ENCODE assay signal across 17 cellular contexts in the genomic region with DNA sequence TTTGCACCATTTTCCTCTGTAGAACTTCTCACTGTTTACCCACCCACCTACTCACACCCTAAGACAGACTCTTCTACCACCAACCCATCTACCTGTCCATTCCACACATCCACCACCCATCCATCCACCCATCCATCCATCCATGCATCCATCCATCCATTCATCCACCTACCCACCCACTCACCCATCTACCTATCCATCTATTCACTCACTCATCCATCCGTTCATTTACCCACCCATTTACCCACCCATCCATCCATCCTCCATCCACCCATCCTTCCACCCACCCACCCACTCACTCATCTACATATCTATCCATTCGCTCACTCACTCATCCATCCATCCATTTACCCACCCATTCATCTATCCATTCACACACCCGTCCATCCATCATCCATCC. TPM values are rescaled to one million over a fixed set of nuclear protein-coding genes. Genes with fewer than 3 reads are reported as not detected.
DNase-seq lines count a peak whose midpoint lies in the region; ATAC-seq, FAIRE-seq and TF ChIP-seq lines count a peak whose summit lies in the region.
"Had no signal": no experiment of that assay in that cellular context is flagged by ENCODE, and none has a peak within 500 bp of the region (broad histone marks: within the 10 kb centered on the region; RNA-seq: fewer than 3 reads in every experiment).

No MANE protein-coding gene starts in this region.

- no peak overlapping the region for H2BK12ac ChIP-seq in neuronal stem cell (ENCODE audit: low read length)

- no TSS peak for BruUV-seq in IMR-90 (replicated peaks; lab: Mats Ljungman, UMichigan)
- no TSS peak for BruUV-seq in HepG2 (replicated peaks; lab: Mats Ljungman, UMichigan)

- H3K4me3 ChIP-seq in IMR-90 (ENCODE audit: insufficient read depth, low read depth, low read length): no peak overlapping the region
- no peak overlapping the region for H3K4me3 ChIP-seq in neuronal stem cell (ENCODE audit: low read length in 2 of 2)
- no peak overlapping the region for H3K4me3 ChIP-seq in HepG2 (replicated peaks in 1 of 3; ENCODE audit: insufficient read depth in 1 of 3, low read depth in 2 of 3, low read length in 3 of 3)

- H2AK9ac ChIP-seq in IMR-90 (replicated peaks; ENCODE audit: low read depth, low read length, poor library complexity): no peak overlapping the region

- H2AK5ac ChIP-seq in IMR-90 (ENCODE audit: low read depth, low read length): no peak overlapping the region
- H2AK5ac ChIP-seq in neuronal stem cell (ENCODE audit: low read depth, low read length): no peak overlapping the region

- H3K9ac ChIP-seq in IMR-90 (ENCODE audit: low read depth, low read length): no peak overlapping the region
- no peak overlapping the region for H3K9ac ChIP-seq in neuronal stem cell (ENCODE audit: low read depth, low read length, poor library complexity)
- no peak overlapping the region for H3K9ac ChIP-seq in HepG2 (ENCODE audit: insufficient read depth, low read depth, low read length)

- no peak overlapping the region for H2AFZ ChIP-seq in IMR-90 (replicated peaks; ENCODE audit: low read length, poor library complexity)
- H2AFZ ChIP-seq in neuronal stem cell (ENCODE audit: low read length): no peak overlapping the region
- H2AFZ ChIP-seq in HepG2 (ENCODE audit: low read length): no peak overlapping the region

- H3K79me2 ChIP-seq in HepG2 (ENCODE audit: insufficient read depth, low read length): no peaks in the 10 kb centered on the region

- no peak overlapping the region for H3K4me3 Mint-ChIP-seq in activated T-helper 2 cell treated with anti-CD3 and anti-CD28 coated beads, Interferon-gamma antibody, Interleukin-2, Interleukin-4, amounts not matched to agents 10 μg/mL and 5 μg/mL and 100 μg/mL, durations not matched to agents 14 hours and 24 hours and 36 hours (ENCODE audit: low read depth)
- H3K4me3 Mint-ChIP-seq: CD4-positive, alpha-beta memory T cell had no signal

- DNase-seq in IMR-90 (no peak), neuronal stem cell (ENCODE audit: low spot score) (no peak), HepG2 (ENCODE audit: low spot score) (no peak)
- no peak for DNase-seq in activated T-helper 2 cell treated with anti-CD3 and anti-CD28 coated beads, Interferon-gamma antibody, Interleukin-2, Interleukin-4, amounts not matched to agents 10 μg/mL and 5 μg/mL and 100 μg/mL, durations not matched to agents 14 hours and 24 hours and 36 hours (ENCODE audit: low spot score)
- DNase-seq: C1 segment of cervical spinal cord; Calu3; CD4-positive, alpha-beta memory T cell; COR-L47; DND-41; GOT3; H7; HCEC 1CT had no signal

- POLR2A ChIA-PET in IMR-90 (lab: Charles Lee; ENCODE audit: unreplicated experiment) (no interaction called here), HepG2 (lab: Yijun Ruan, JAX) (no interaction called here)

- H3K56ac ChIP-seq in IMR-90 (ENCODE audit: extremely low read depth, insufficient read depth, low read length): no peak overlapping the region

- peaks cover 20% of the 10 kb centered on the region for H3K36me3 Mint-ChIP-seq in activated T-helper 2 cell treated with anti-CD3 and anti-CD28 coated beads, Interferon-gamma antibody, Interleukin-2, Interleukin-4, amounts not matched to agents 10 μg/mL and 5 μg/mL and 100 μg/mL, durations not matched to agents 14 hours and 24 hours and 36 hours (ENCODE audit: low read depth)

- in situ Hi-C loops in IMR-90 (cut with MboI; ENCODE audit: low sequenced_read_pairs) (no loop called here), HepG2 (cut with HindIII; ENCODE audit: extremely low pct_ligation_motif_present, low pct_unique_long_range_greater_than_20kb) (no loop called here)

- H3K4me1 ChIP-seq in IMR-90 (ENCODE audit: control insufficient read depth, insufficient read depth, low read length) (no peaks in the 10 kb centered on the region; the same call in 1 of the 2 replicates), neuronal stem cell (ENCODE audit: control insufficient read depth in 2 of 2, insufficient read depth in 1 of 2, low read depth in 1 of 2, low read length in 2 of 2) (no peaks in the 10 kb centered on the region), HepG2 (ENCODE audit: insufficient read depth, low read length) (no peaks in the 10 kb centered on the region)

- H3K79me1 ChIP-seq in IMR-90 (ENCODE audit: low read depth in 1 of 2, low read length in 2 of 2) (peaks cover 0 to 9% of the 10 kb centered on the region in 2 experiments; a peak in 2 of 4 replicates), neuronal stem cell (ENCODE audit: low read depth, low read length) (peaks cover 3% of the 10 kb centered on the region)

- ATAC-seq in IMR-90 (ENCODE audit: low read depth) (no peak), HepG2 (no peak)

- H3K4ac ChIP-seq in IMR-90 (ENCODE audit: low read depth, low read length) (no peak overlapping the region), neuronal stem cell (ENCODE audit: low read length) (no peak overlapping the region)

- H3K27me3 ChIP-seq in IMR-90 (ENCODE audit: control insufficient read depth, insufficient read depth, low read length) (no peaks in the 10 kb centered on the region), neuronal stem cell (ENCODE audit: control insufficient read depth in 3 of 3, insufficient read depth in 3 of 3, low read depth in 1 of 3, low read length in 3 of 3) (no peaks in the 10 kb centered on the region), HepG2 (ENCODE audit: control insufficient read depth in 1 of 2, insufficient read depth in 2 of 2, low read length in 2 of 2) (no peaks in the 10 kb centered on the region)

- no peak overlapping the region for H2BK120ac ChIP-seq in IMR-90 (ENCODE audit: low read depth, low read length)
- peak overlapping the region; percentile 44 for H2BK120ac ChIP-seq in neuronal stem cell (ENCODE audit: low read depth, low read length)

- H3K4me1 Mint-ChIP-seq in activated T-helper 2 cell treated with anti-CD3 and anti-CD28 coated beads, Interferon-gamma antibody, Interleukin-2, Interleukin-4, amounts not matched to agents 10 μg/mL and 5 μg/mL and 100 μg/mL, durations not matched to agents 14 hours and 24 hours and 36 hours (ENCODE audit: low read depth): no peaks in the 10 kb centered on the region

- H2BK15ac ChIP-seq in IMR-90 (ENCODE audit: low read depth, low read length) (no peak overlapping the region), neuronal stem cell (ENCODE audit: low read length) (no peak overlapping the region)

- H3K27ac ChIP-seq in IMR-90 (ENCODE audit: insufficient read depth, low read length): no peak overlapping the region
- H3K27ac ChIP-seq in neuronal stem cell (replicated peaks; ENCODE audit: low read length): no peak overlapping the region
- H3K27ac ChIP-seq in HepG2 (ENCODE audit: extremely low read length, insufficient read depth, low read length): no peak overlapping the region

- H3K4me2 ChIP-seq in IMR-90 (ENCODE audit: low read depth, low read length) (no peak overlapping the region), neuronal stem cell (ENCODE audit: insufficient read depth, low read length, poor library complexity, severe bottlenecking) (no peak overlapping the region), HepG2 (ENCODE audit: low read depth, low read length) (no peak overlapping the region)

- intact Hi-C loops in IMR-90 (cut with micrococcal nuclease): no loop called here
- intact Hi-C loops in activated T-helper 2 cell treated with anti-CD3 and anti-CD28 coated beads, Interferon-gamma antibody, Interleukin-2, Interleukin-4, amounts not matched to agents 10 μg/mL and 5 μg/mL and 100 μg/mL, durations not matched to agents 14 hours and 24 hours and 36 hours (cut with micrococcal nuclease): no loop called here
- intact Hi-C loops in HepG2 (cut with micrococcal nuclease; ENCODE audit: unreplicated experiment): no loop called here

- H3K9me3 ChIP-seq in IMR-90 (ENCODE audit: control insufficient read depth, insufficient read depth, low read length): no peaks in the 10 kb centered on the region
- H3K9me3 ChIP-seq in neuronal stem cell (replicated peaks in 1 of 2; ENCODE audit: control insufficient read depth in 2 of 2, insufficient read depth in 1 of 2, low read depth in 1 of 2, low read length in 2 of 2): peaks cover 0 to 2% of the 10 kb centered on the region in 2 donors
- no peaks in the 10 kb centered on the region for H3K9me3 ChIP-seq in HepG2 (ENCODE audit: low read length)

- H4K20me1 ChIP-seq in IMR-90 (ENCODE audit: insufficient read depth, low read length) (peaks cover 2% of the 10 kb centered on the region; the same call in 1 of the 2 replicates), HepG2 (ENCODE audit: insufficient read depth, low read length) (no peaks in the 10 kb centered on the region)

- H3K18ac ChIP-seq in IMR-90 (ENCODE audit: low read depth, low read length) (no peak overlapping the region), neuronal stem cell (ENCODE audit: low read length) (no peak overlapping the region)

- TF ChIP-seq RAD21 in IMR-90 (IDR thresholded peaks at IDR 0.05; ENCODE audit: low read length) (no peak), HepG2 (CRISPR knock-in tag; IDR thresholded peaks at IDR 0.05) (no peak)

- no peak overlapping the region for H3K27ac Mint-ChIP-seq in activated T-helper 2 cell treated with anti-CD3 and anti-CD28 coated beads, Interferon-gamma antibody, Interleukin-2, Interleukin-4, amounts not matched to agents 10 μg/mL and 5 μg/mL and 100 μg/mL, durations not matched to agents 14 hours and 24 hours and 36 hours
- H3K27ac Mint-ChIP-seq: CD4-positive, alpha-beta memory T cell had no signal

- no peak for FAIRE-seq in HepG2 (lab: Jason Lieb, UNC)
- FAIRE-seq: G401.6, GM12892 had no signal

- H3K36me3 ChIP-seq in IMR-90 (ENCODE audit: control insufficient read depth, insufficient read depth, low read length) (peaks cover 23% of the 10 kb centered on the region), neuronal stem cell (replicated peaks in 1 of 2; ENCODE audit: control insufficient read depth in 2 of 2, insufficient read depth in 2 of 2, low read length in 2 of 2) (peaks cover 11 to 57% of the 10 kb centered on the region in 2 donors), HepG2 (replicated peaks in 1 of 2; ENCODE audit: control insufficient read depth in 1 of 2, insufficient read depth in 2 of 2, low read length in 2 of 2) (peaks cover 6 to 35% of the 10 kb centered on the region in 2 experiments; a peak in 3 of 5 replicates)

- 100% methylated on average over 1 to 2 of the region's 3 CpGs for WGBS in IMR-90 (ENCODE audit: extremely low coverage in 2 of 2, insufficient read length in 1 of 2), 2 experiments
- 100% methylated on average over 1 to 2 of the region's 3 CpGs for WGBS in neuronal stem cell (ENCODE audit: extremely low coverage in 2 of 2, insufficient read length in 2 of 2, insufficient replicate concordance in 1 of 2), 2 donors
- 95% methylated on average over 3 of the region's 3 CpGs for WGBS in HepG2 (ENCODE audit: low lambda C conversion rate)

- H4K91ac ChIP-seq in IMR-90 (ENCODE audit: insufficient read depth, low read depth, low read length): no peak overlapping the region
- no peak overlapping the region for H4K91ac ChIP-seq in neuronal stem cell (ENCODE audit: low read depth, low read length, poor library complexity)

- H4K5ac ChIP-seq in IMR-90 (ENCODE audit: low read depth, low read length): no peak overlapping the region

- H2BK5ac ChIP-seq in IMR-90 (ENCODE audit: low read depth, low read length, poor library complexity, severe bottlenecking) (peak overlapping the region; percentile 47), neuronal stem cell (ENCODE audit: low read length) (no peak overlapping the region)

- peaks cover 20% of the 10 kb centered on the region for H3K9me1 ChIP-seq in IMR-90 (ENCODE audit: insufficient read depth, low read length)

- no peaks in the 10 kb centered on the region for H3K9me3 Mint-ChIP-seq in activated T-helper 2 cell treated with anti-CD3 and anti-CD28 coated beads, Interferon-gamma antibody, Interleukin-2, Interleukin-4, amounts not matched to agents 10 μg/mL and 5 μg/mL and 100 μg/mL, durations not matched to agents 14 hours and 24 hours and 36 hours
- H3K9me3 Mint-ChIP-seq: CD4-positive, alpha-beta memory T cell had no signal

- dilution Hi-C loops in IMR-90 (cut with HindIII; ENCODE audit: low sequenced_read_pairs, unreplicated experiment): no loop called here

- TF ChIP-seq CTCF in IMR-90 (conservative IDR thresholded peaks at IDR 0.05; ENCODE audit: low read depth, low read length) (no peak), HepG2 (CRISPR knock-in tag; IDR thresholded peaks at IDR 0.05) (no peak)

- H3K23ac ChIP-seq in IMR-90 (ENCODE audit: low read depth, low read length) (no peak overlapping the region), neuronal stem cell (ENCODE audit: low read depth, low read length, poor library complexity) (no peak overlapping the region)

- no peak overlapping the region for H3K14ac ChIP-seq in IMR-90 (replicated peaks; ENCODE audit: low read depth, low read length)
- H3K14ac ChIP-seq in neuronal stem cell (ENCODE audit: low read length): no peak overlapping the region

- H3K27me3 Mint-ChIP-seq in activated T-helper 2 cell treated with anti-CD3 and anti-CD28 coated beads, Interferon-gamma antibody, Interleukin-2, Interleukin-4, amounts not matched to agents 10 μg/mL and 5 μg/mL and 100 μg/mL, durations not matched to agents 14 hours and 24 hours and 36 hours (ENCODE audit: low read depth): no peaks in the 10 kb centered on the region
- H3K27me3 Mint-ChIP-seq: CD4-positive, alpha-beta memory T cell had no signal

- TF ChIP-seq EP300 in HepG2 (IDR thresholded peaks at IDR 0.05; ENCODE audit: low read depth in 2 of 2, low read length in 2 of 2) (no peak), HepG2 (CRISPR knock-in tag; IDR thresholded peaks at IDR 0.05; ENCODE audit: borderline replicate concordance) (no peak)

- TF ChIP-seq POLR2A in IMR-90 (IDR thresholded peaks at IDR 0.05; ENCODE audit: low read depth, low read length) (no peak), HepG2 (IDR thresholded peaks at IDR 0.05; ENCODE audit: insufficient read depth in 1 of 2, low read depth in 2 of 2, low read length in 2 of 2) (no peak)

- CTCF ChIA-PET in IMR-90 (lab: Yijun Ruan, JAX) (no interaction called here), HepG2 (lab: Yijun Ruan, JAX; ENCODE audit: low intra/inter-chr PET ratio, low total read pairs) (no interaction called here)

- H4K8ac ChIP-seq in IMR-90 (ENCODE audit: low read depth in 2 of 2, low read length in 2 of 2) (no peak overlapping the region), neuronal stem cell (ENCODE audit: low read depth, low read length) (no peak overlapping the region)

- no peak overlapping the region for H2BK20ac ChIP-seq in IMR-90 (ENCODE audit: low read depth, low read length)

RNA-seq across cellular contexts. Expression of a gene that starts 15.1 kb away (rescaled TPM):
- 7.3 and 8.1 TPM in 2 replicates for total RNA-seq in IMR-90 (2012; rRNA removed)
- polyA plus RNA-seq in IMR-90 (2012; rRNA removed): 37.1 and 44.5 TPM in 2 replicates
- polyA plus RNA-seq in IMR-90 (2012; cell fraction: cytosol; rRNA removed): 29.3 and 37.5 TPM in 2 replicates
- polyA plus RNA-seq in IMR-90 (2012; cell fraction: nucleus; rRNA removed; ENCODE audit: low replicate concordance): 12.4 and 18.7 TPM in 2 replicates
- 23.8 TPM for polyA plus RNA-seq in neuronal stem cell (2013, experiment 1 of 2)
- polyA plus RNA-seq in neuronal stem cell (2013, experiment 2 of 2): 24.2 TPM
- 16.2 and 18.6 TPM in 2 replicates for total RNA-seq in activated T-helper 2 cell treated with anti-CD3 and anti-CD28 coated beads, Interferon-gamma antibody, Interleukin-2, Interleukin-4, amounts not matched to agents 10 μg/mL and 5 μg/mL and 100 μg/mL, durations not matched to agents 14 hours and 24 hours and 36 hours
- 5.5 and 8.5 TPM in 2 replicates for total RNA-seq in HepG2 (2016; rRNA removed; fragmentation: Illumina TruSeq; extraction: Trizol)
- 0.81 and 0.88 TPM in 2 replicates for total RNA-seq in HepG2 (2016; cell fraction: cytosol; rRNA removed; fragmentation: Illumina TruSeq; extraction: Trizol; ENCODE audit: low read depth)
- total RNA-seq in HepG2 (2016; cell fraction: insoluble cytoplasmic fraction; rRNA removed; fragmentation: Illumina TruSeq; extraction: Trizol): 7.0 and 7.8 TPM in 2 replicates
- 2.5 and 3.2 TPM in 2 replicates for total RNA-seq in HepG2 (2016; cell fraction: membrane; rRNA removed; fragmentation: Illumina TruSeq; extraction: Trizol)
- 15.0 and 17.9 TPM in 2 replicates for total RNA-seq in HepG2 (2016; cell fraction: nucleus; rRNA removed; fragmentation: Illumina TruSeq; extraction: Trizol)
- polyA plus RNA-seq in HepG2 (2011; rRNA removed): 6.7 and 9.2 TPM in 2 replicates
- polyA plus RNA-seq in HepG2 (2011; cell fraction: cytosol; rRNA removed): 8.0 and 9.7 TPM in 2 replicates
- polyA plus RNA-seq in HepG2 (2011; cell fraction: nucleus; rRNA removed): 11.1 and 13.1 TPM in 2 replicates
- 10.7 and 11.6 TPM in 2 replicates for polyA plus RNA-seq in HepG2 (2012)
- polyA plus RNA-seq in HepG2 (2016; cell fraction: cytosol; fragmentation: Illumina TruSeq; extraction: Trizol; ENCODE audit: low read depth): 1.7 and 1.8 TPM in 2 replicates
- polyA plus RNA-seq in HepG2 (2016; cell fraction: insoluble cytoplasmic fraction; fragmentation: Illumina TruSeq; extraction: Trizol; ENCODE audit: low read depth): 7.6 and 10.5 TPM in 2 replicates
- 2.6 and 3.9 TPM in 2 replicates for polyA plus RNA-seq in HepG2 (2016; cell fraction: membrane; fragmentation: Illumina TruSeq; extraction: Trizol; ENCODE audit: low read depth)
- 33.1 and 37.0 TPM in 2 replicates for polyA plus RNA-seq in HepG2 (2016; cell fraction: nucleus; fragmentation: Illumina TruSeq; extraction: Trizol; ENCODE audit: insufficient read depth, low read depth)
- polyA minus RNA-seq in HepG2 (2011; rRNA and poly(A)+ RNA removed; ENCODE audit: low replicate concordance): 12.2 and 26.0 TPM in 2 replicates
- 14.8 and 15.8 TPM in 2 replicates for polyA minus RNA-seq in HepG2 (2011; cell fraction: cytosol; rRNA and poly(A)+ RNA removed)
- 5.7 and 7.3 TPM in 2 replicates for polyA minus RNA-seq in HepG2 (2011; cell fraction: nucleus; rRNA and poly(A)+ RNA removed)

RNA-seq across cellular contexts. Expression of a gene that starts 30.2 kb away (rescaled TPM):
- not detected in 2 replicates for total RNA-seq in IMR-90 (2012; rRNA removed)
- not detected in 2 replicates for polyA plus RNA-seq in IMR-90 (2012; rRNA removed)
- polyA plus RNA-seq in IMR-90 (2012; cell fraction: cytosol; rRNA removed): not detected in 2 replicates
- not detected in 2 replicates for polyA plus RNA-seq in IMR-90 (2012; cell fraction: nucleus; rRNA removed; ENCODE audit: low replicate concordance)
- polyA plus RNA-seq in neuronal stem cell (2013, experiment 1 of 2): 0.08 TPM
- polyA plus RNA-seq in neuronal stem cell (2013, experiment 2 of 2): 0.07 TPM
- not detected in 2 replicates for total RNA-seq in activated T-helper 2 cell treated with anti-CD3 and anti-CD28 coated beads, Interferon-gamma antibody, Interleukin-2, Interleukin-4, amounts not matched to agents 10 μg/mL and 5 μg/mL and 100 μg/mL, durations not matched to agents 14 hours and 24 hours and 36 hours
- total RNA-seq in HepG2 (2016; rRNA removed; fragmentation: Illumina TruSeq; extraction: Trizol): not detected in 2 replicates
- not detected in 2 replicates for total RNA-seq in HepG2 (2016; cell fraction: cytosol; rRNA removed; fragmentation: Illumina TruSeq; extraction: Trizol; ENCODE audit: low read depth)
- total RNA-seq in HepG2 (2016; cell fraction: insoluble cytoplasmic fraction; rRNA removed; fragmentation: Illumina TruSeq; extraction: Trizol): not detected in 2 replicates
- not detected in 2 replicates for total RNA-seq in HepG2 (2016; cell fraction: membrane; rRNA removed; fragmentation: Illumina TruSeq; extraction: Trizol)
- total RNA-seq in HepG2 (2016; cell fraction: nucleus; rRNA removed; fragmentation: Illumina TruSeq; extraction: Trizol): not detected in 2 replicates
- polyA plus RNA-seq in HepG2 (2011; rRNA removed): not detected in 2 replicates
- polyA plus RNA-seq in HepG2 (2011; cell fraction: cytosol; rRNA removed): not detected in 2 replicates
- not detected in 2 replicates for polyA plus RNA-seq in HepG2 (2011; cell fraction: nucleus; rRNA removed)
- polyA plus RNA-seq in HepG2 (2012): not detected in 2 replicates
- not detected in 2 replicates for polyA plus RNA-seq in HepG2 (2016; cell fraction: cytosol; fragmentation: Illumina TruSeq; extraction: Trizol; ENCODE audit: low read depth)
- not detected in 2 replicates for polyA plus RNA-seq in HepG2 (2016; cell fraction: insoluble cytoplasmic fraction; fragmentation: Illumina TruSeq; extraction: Trizol; ENCODE audit: low read depth)
- not detected in 2 replicates for polyA plus RNA-seq in HepG2 (2016; cell fraction: membrane; fragmentation: Illumina TruSeq; extraction: Trizol; ENCODE audit: low read depth)
- not detected in 2 replicates for polyA plus RNA-seq in HepG2 (2016; cell fraction: nucleus; fragmentation: Illumina TruSeq; extraction: Trizol; ENCODE audit: insufficient read depth, low read depth)
- polyA minus RNA-seq in HepG2 (2011; rRNA and poly(A)+ RNA removed; ENCODE audit: low replicate concordance): not detected in 2 replicates
- polyA minus RNA-seq in HepG2 (2011; cell fraction: cytosol; rRNA and poly(A)+ RNA removed): not detected in 2 replicates
- not detected in 2 replicates for polyA minus RNA-seq in HepG2 (2011; cell fraction: nucleus; rRNA and poly(A)+ RNA removed)
- total RNA-seq: A172, A673 had no signal
- polyA plus RNA-seq: BJ; CD4-positive, alpha-beta memory T cell had no signal

RNA-seq across cellular contexts. Expression of a gene that starts 38.5 kb away (rescaled TPM):
- total RNA-seq in IMR-90 (2012; rRNA removed) (4.1 and 5.0 TPM in 2 replicates), HepG2 (2016; rRNA removed; fragmentation: Illumina TruSeq; extraction: Trizol) (3.3 and 6.8 TPM in 2 replicates)
- polyA plus RNA-seq in IMR-90 (2012; rRNA removed) (9.7 and 10.2 TPM in 2 replicates), HepG2 (2011; rRNA removed) (8.0 and 10.8 TPM in 2 replicates)
- polyA plus RNA-seq in IMR-90 (2012; cell fraction: cytosol; rRNA removed): 12.0 and 13.9 TPM in 2 replicates
- 31.3 and 40.1 TPM in 2 replicates for polyA plus RNA-seq in IMR-90 (2012; cell fraction: nucleus; rRNA removed; ENCODE audit: low replicate concordance)
- polyA plus RNA-seq in neuronal stem cell (2013, experiment 1 of 2): 3.1 TPM
- polyA plus RNA-seq in neuronal stem cell (2013, experiment 2 of 2): 3.5 TPM
- 20.8 and 23.5 TPM in 2 replicates for total RNA-seq in activated T-helper 2 cell treated with anti-CD3 and anti-CD28 coated beads, Interferon-gamma antibody, Interleukin-2, Interleukin-4, amounts not matched to agents 10 μg/mL and 5 μg/mL and 100 μg/mL, durations not matched to agents 14 hours and 24 hours and 36 hours
- 1.4 and 1.8 TPM in 2 replicates for total RNA-seq in HepG2 (2016; cell fraction: cytosol; rRNA removed; fragmentation: Illumina TruSeq; extraction: Trizol; ENCODE audit: low read depth)
- total RNA-seq in HepG2 (2016; cell fraction: insoluble cytoplasmic fraction; rRNA removed; fragmentation: Illumina TruSeq; extraction: Trizol): 3.2 and 8.2 TPM in 2 replicates
- total RNA-seq in HepG2 (2016; cell fraction: membrane; rRNA removed; fragmentation: Illumina TruSeq; extraction: Trizol): 3.1 TPM in 2 replicates
- 8.8 and 10.7 TPM in 2 replicates for total RNA-seq in HepG2 (2016; cell fraction: nucleus; rRNA removed; fragmentation: Illumina TruSeq; extraction: Trizol)
- polyA plus RNA-seq in HepG2 (2011; cell fraction: cytosol; rRNA removed): 6.6 and 7.8 TPM in 2 replicates
- polyA plus RNA-seq in HepG2 (2011; cell fraction: nucleus; rRNA removed): 20.3 and 24.2 TPM in 2 replicates
- 3.0 and 3.5 TPM in 2 replicates for polyA plus RNA-seq in HepG2 (2012)
- polyA plus RNA-seq in HepG2 (2016; cell fraction: cytosol; fragmentation: Illumina TruSeq; extraction: Trizol; ENCODE audit: low read depth): 0.63 and 0.74 TPM in 2 replicates
- 3.0 and 3.7 TPM in 2 replicates for polyA plus RNA-seq in HepG2 (2016; cell fraction: insoluble cytoplasmic fraction; fragmentation: Illumina TruSeq; extraction: Trizol; ENCODE audit: low read depth)
- polyA plus RNA-seq in HepG2 (2016; cell fraction: membrane; fragmentation: Illumina TruSeq; extraction: Trizol; ENCODE audit: low read depth): 1.5 and 2.2 TPM in 2 replicates
- 19.5 and 22.7 TPM in 2 replicates for polyA plus RNA-seq in HepG2 (2016; cell fraction: nucleus; fragmentation: Illumina TruSeq; extraction: Trizol; ENCODE audit: insufficient read depth, low read depth)
- 25.8 and 85.0 TPM in 2 replicates for polyA minus RNA-seq in HepG2 (2011; rRNA and poly(A)+ RNA removed; ENCODE audit: low replicate concordance)
- 5.1 and 6.3 TPM in 2 replicates for polyA minus RNA-seq in HepG2 (2011; cell fraction: cytosol; rRNA and poly(A)+ RNA removed)
- polyA minus RNA-seq in HepG2 (2011; cell fraction: nucleus; rRNA and poly(A)+ RNA removed): 6.6 and 7.5 TPM in 2 replicates

RNA-seq across cellular contexts. Expression of a gene that starts 48.7 kb away (rescaled TPM):
- total RNA-seq in IMR-90 (2012; rRNA removed) (5.6 and 6.3 TPM in 2 replicates), HepG2 (2016; rRNA removed; fragmentation: Illumina TruSeq; extraction: Trizol) (1.2 and 1.3 TPM in 2 replicates)
- polyA plus RNA-seq in IMR-90 (2012; rRNA removed) (10.9 and 13.4 TPM in 2 replicates), HepG2 (2011; rRNA removed) (1.7 and 2.9 TPM in 2 replicates)
- 13.3 and 17.0 TPM in 2 replicates for polyA plus RNA-seq in IMR-90 (2012; cell fraction: cytosol; rRNA removed)
- 6.4 and 14.7 TPM in 2 replicates for polyA plus RNA-seq in IMR-90 (2012; cell fraction: nucleus; rRNA removed; ENCODE audit: low replicate concordance)
- 1.0 TPM for polyA plus RNA-seq in neuronal stem cell (2013, experiment 1 of 2)
- 0.90 TPM for polyA plus RNA-seq in neuronal stem cell (2013, experiment 2 of 2)
- total RNA-seq in activated T-helper 2 cell treated with anti-CD3 and anti-CD28 coated beads, Interferon-gamma antibody, Interleukin-2, Interleukin-4, amounts not matched to agents 10 μg/mL and 5 μg/mL and 100 μg/mL, durations not matched to agents 14 hours and 24 hours and 36 hours: 0.46 and 0.67 TPM in 2 replicates
- total RNA-seq in HepG2 (2016; cell fraction: cytosol; rRNA removed; fragmentation: Illumina TruSeq; extraction: Trizol; ENCODE audit: low read depth): 0.79 and 1.7 TPM in 2 replicates
- total RNA-seq in HepG2 (2016; cell fraction: insoluble cytoplasmic fraction; rRNA removed; fragmentation: Illumina TruSeq; extraction: Trizol): 1.2 and 1.7 TPM in 2 replicates
- total RNA-seq in HepG2 (2016; cell fraction: membrane; rRNA removed; fragmentation: Illumina TruSeq; extraction: Trizol): 1.1 and 2.0 TPM in 2 replicates
- total RNA-seq in HepG2 (2016; cell fraction: nucleus; rRNA removed; fragmentation: Illumina TruSeq; extraction: Trizol): 1.4 and 2.0 TPM in 2 replicates
- polyA plus RNA-seq in HepG2 (2011; cell fraction: cytosol; rRNA removed): 1.9 and 3.2 TPM in 2 replicates
- polyA plus RNA-seq in HepG2 (2011; cell fraction: nucleus; rRNA removed): 1.6 and 2.0 TPM in 2 replicates
- 0.92 and 1.3 TPM in 2 replicates for polyA plus RNA-seq in HepG2 (2012)
- polyA plus RNA-seq in HepG2 (2016; cell fraction: cytosol; fragmentation: Illumina TruSeq; extraction: Trizol; ENCODE audit: low read depth): 1.1 and 1.5 TPM in 2 replicates
- 2.4 and 3.5 TPM in 2 replicates for polyA plus RNA-seq in HepG2 (2016; cell fraction: insoluble cytoplasmic fraction; fragmentation: Illumina TruSeq; extraction: Trizol; ENCODE audit: low read depth)
- polyA plus RNA-seq in HepG2 (2016; cell fraction: membrane; fragmentation: Illumina TruSeq; extraction: Trizol; ENCODE audit: low read depth): 0.64 and 0.90 TPM in 2 replicates
- polyA plus RNA-seq in HepG2 (2016; cell fraction: nucleus; fragmentation: Illumina TruSeq; extraction: Trizol; ENCODE audit: insufficient read depth, low read depth): 1.9 and 2.9 TPM in 2 replicates
- polyA minus RNA-seq in HepG2 (2011; rRNA and poly(A)+ RNA removed; ENCODE audit: low replicate concordance): 1.1 and 6.5 TPM in 2 replicates
- 0.99 and 1.4 TPM in 2 replicates for polyA minus RNA-seq in HepG2 (2011; cell fraction: cytosol; rRNA and poly(A)+ RNA removed)
- polyA minus RNA-seq in HepG2 (2011; cell fraction: nucleus; rRNA and poly(A)+ RNA removed): 1.5 TPM in 2 replicates
- polyA plus RNA-seq: CD4-positive, alpha-beta memory T cell had no signal
